In genomic region chr5:149685494-149685893, GRCh38 we compare ENCODE assay signal across 28 cellular contexts.
"Had no signal": no experiment of that assay in that cellular context is flagged by ENCODE, and none has a peak within 500 bp of the region (broad histone marks: within the 10 kb centered on the region; RNA-seq: fewer than 3 reads in every experiment).

No MANE protein-coding gene starts in this region.

- H3K9me3 Mint-ChIP-seq: immature natural killer cell; naive thymus-derived CD8-positive, alpha-beta T cell; nephron; neural crest cell; stimulated activated naive B cell treated with anti-CD40 and anti-IgM and Interleukin-4, amounts not matched to agents 10 μg/mL and 1 μg/mL and 100 μg/mL, for 72 hours had no signal

- H3K4me1 ChIP-seq: pancreas, prostate gland, suprapubic skin, tibial artery had no signal

- H3K27ac ChIP-seq: lower lobe of right lung, pancreas, prostate gland, skin epidermis, suprapubic skin, thoracic aorta, tibial artery, upper lobe of right lung had no signal

- H3K4me3 ChIP-seq: lower lobe of right lung, pancreas, prostate gland, skin epidermis, suprapubic skin, thoracic aorta, tibial artery, upper lobe of right lung had no signal

- H3K27ac Mint-ChIP-seq: immature natural killer cell; naive thymus-derived CD8-positive, alpha-beta T cell; nephron; stimulated activated naive B cell treated with anti-CD40 and anti-IgM and Interleukin-4, amounts not matched to agents 10 μg/mL and 1 μg/mL and 100 μg/mL, for 72 hours had no signal

- ATAC-seq: lower lobe of right lung; naive thymus-derived CD8-positive, alpha-beta T cell; pancreas; right cardiac atrium; sciatic nerve; stimulated activated naive B cell treated with anti-CD40 and anti-IgM and Interleukin-4, amounts not matched to agents 10 μg/mL and 1 μg/mL and 100 μg/mL, for 72 hours; stimulated activated naive CD8-positive, alpha-beta T cell treated with anti-CD3 and anti-CD28 coated beads, Interleukin-15, Interleukin-2, amounts not matched to agents 100 U/mL and 50 U/mL, for 24 hours; upper lobe of right lung had no signal

- H3K9me3 ChIP-seq: lower lobe of right lung, pancreas, prostate gland, suprapubic skin, thoracic aorta, tibial artery, upper lobe of right lung had no signal

- DNase-seq: hypothalamus; immature natural killer cell; kidney; lower lobe of right lung; mammary epithelial cell; mesenchymal stem cell; naive thymus-derived CD8-positive, alpha-beta T cell; nucleus accumbens; pancreas; posterior cingulate gyrus; retina; right cardiac atrium; stimulated activated CD4-positive, alpha-beta T cell treated with anti-CD3 and anti-CD28 coated beads, Interleukin-12 subunit alpha, Interleukin-12 subunit beta, amount 100 ng/mL, for 4 hours; stimulated activated CD4-positive, alpha-beta T cell treated with anti-CD3 and anti-CD28 coated beads, Interleukin-15, amount 100 ng/mL, for 24 hours; stimulated activated CD4-positive, alpha-beta T cell treated with anti-CD3 and anti-CD28 coated beads, Interleukin-2, amount 100 ng/mL, for 24 hours; stimulated activated CD4-positive, alpha-beta T cell treated with anti-CD3 and anti-CD28 coated beads, Interleukin-4, amount 100 ng/mL, for 1 hour; stimulated activated naive B cell treated with anti-CD40 and anti-IgM and Interleukin-4, amounts not matched to agents 10 μg/mL and 1 μg/mL and 100 μg/mL, for 72 hours; stimulated activated naive CD8-positive, alpha-beta T cell treated with anti-CD3 and anti-CD28 coated beads, Interleukin-15, Interleukin-2, amounts not matched to agents 100 U/mL and 50 U/mL, for 24 hours; tibial artery; trophoblast cell; upper lobe of right lung had no signal

- H3K36me3 ChIP-seq: lower lobe of right lung, pancreas, prostate gland, suprapubic skin, thoracic aorta, tibial artery, upper lobe of right lung had no signal

- H3K36me3 Mint-ChIP-seq: immature natural killer cell; naive thymus-derived CD8-positive, alpha-beta T cell had no signal

- H3K27me3 ChIP-seq: pancreas, upper lobe of right lung had no signal

- H3K4me1 Mint-ChIP-seq: immature natural killer cell, nephron, neural crest cell had no signal

- H3K4me3 Mint-ChIP-seq: immature natural killer cell; naive thymus-derived CD8-positive, alpha-beta T cell; nephron; neural crest cell; stimulated activated naive B cell treated with anti-CD40 and anti-IgM and Interleukin-4, amounts not matched to agents 10 μg/mL and 1 μg/mL and 100 μg/mL, for 72 hours had no signal
